9 cellular contexts compared by ENCODE assay signal in genomic region chr5:20601678-20602100, GRCh38.
DNase-seq lines count a peak whose midpoint lies in the region; ATAC-seq, FAIRE-seq and TF ChIP-seq lines count a peak whose summit lies in the region.
"Had no signal": no experiment of that assay in that cellular context is flagged by ENCODE, and none has a peak within 500 bp of the region (broad histone marks: within the 10 kb centered on the region; RNA-seq: fewer than 3 reads in every experiment).

No MANE protein-coding gene starts in this region.

- DNase-seq in A549 (ENCODE audit: low read depth in 1 of 2, low spot score in 1 of 2) (peak in 1 of 2 experiments; percentile 48), HS-5 (ENCODE audit: low read depth) (peak; percentile 56), RWPE2 (ENCODE audit: low spot score) (no peak), fibroblast of the aortic adventitia (ENCODE audit: low read depth) (peak; percentile 66)
- no peak for DNase-seq in activated CD4-positive, alpha-beta T cell treated with anti-CD3 and anti-CD28 coated beads, Interleukin-2, amount 10 ng/mL, durations not matched to agents 24 days and 14 days
- DNase-seq: heart left ventricle had no signal

- no peaks in the 10 kb centered on the region for H3K36me3 ChIP-seq in RWPE2 (ENCODE audit: low read depth)
- H3K36me3 ChIP-seq: heart left ventricle had no signal

- ATAC-seq in A549 (peak; percentile 62 to 64), RWPE2 (ENCODE audit: low read depth) (peak; percentile 33; the same call in 1 of the 3 replicates), HG03196 (IDR thresholded peaks at IDR 0.05; ENCODE audit: unreplicated experiment) (no peak), HG02763 (IDR thresholded peaks at IDR 0.05; ENCODE audit: unreplicated experiment) (no peak), HG03469 (IDR thresholded peaks at IDR 0.05; ENCODE audit: unreplicated experiment) (no peak)
- ATAC-seq: heart left ventricle had no signal

- no peak for FAIRE-seq in A549 (lab: Jason Lieb, UNC)

- H3K4me3 ChIP-seq in A549 (no peak overlapping the region), RWPE2 (ENCODE audit: severe bottlenecking) (no peak overlapping the region), fibroblast of the aortic adventitia (ENCODE audit: low read depth, low read length) (no peak overlapping the region)
- H3K4me3 ChIP-seq: heart left ventricle had no signal

- intact Hi-C loops in activated CD4-positive, alpha-beta T cell treated with anti-CD3 and anti-CD28 coated beads, Interleukin-2, amount 10 ng/mL, durations not matched to agents 24 days and 14 days (cut with micrococcal nuclease): no loop called here

- H3K27me3 ChIP-seq in RWPE2 (ENCODE audit: insufficient read depth, poor library complexity, severe bottlenecking): no peaks in the 10 kb centered on the region
- H3K27me3 ChIP-seq: heart left ventricle had no signal

- no peak for TF ChIP-seq RAD21 in A549 (conservative IDR thresholded peaks at IDR 0.05 in 1 of 2, IDR thresholded peaks at IDR 0.05 in 1 of 2)

- H3K4me1 ChIP-seq in A549: peaks cover 10% of the 10 kb centered on the region
- no peaks in the 10 kb centered on the region for H3K4me1 ChIP-seq in RWPE2 (ENCODE audit: insufficient read depth, poor library complexity, severe bottlenecking)
- H3K4me1 ChIP-seq: heart left ventricle had no signal

- peaks cover 4% of the 10 kb centered on the region; the same call in 1 of the 3 replicates for H3K9me3 ChIP-seq in A549
- no peaks in the 10 kb centered on the region for H3K9me3 ChIP-seq in RWPE2 (ENCODE audit: severe bottlenecking)

- no peaks in the 10 kb centered on the region for H3K27me3 Mint-ChIP-seq in activated CD4-positive, alpha-beta T cell treated with anti-CD3 and anti-CD28 coated beads, Interleukin-2, amount 10 ng/mL, durations not matched to agents 24 days and 14 days

- peaks cover 16% of the 10 kb centered on the region for H3K9me3 Mint-ChIP-seq in activated CD4-positive, alpha-beta T cell treated with anti-CD3 and anti-CD28 coated beads, Interleukin-2, amount 10 ng/mL, durations not matched to agents 24 days and 14 days

- no peak overlapping the region for H3K4me3 Mint-ChIP-seq in activated CD4-positive, alpha-beta T cell treated with anti-CD3 and anti-CD28 coated beads, Interleukin-2, amount 10 ng/mL, durations not matched to agents 24 days and 14 days

- H3K4me2 ChIP-seq in A549: peak overlapping the region; percentile 55

- WGBS in A549 (ENCODE audit: missing lambda C conversion rate): 40% methylated on average over 4 of the region's 4 CpGs

- CTCF ChIA-PET in A549 (lab: Yijun Ruan, JAX): no interaction called here

- TF ChIP-seq POLR2A in A549 (IDR thresholded peaks at IDR 0.05; ENCODE audit: low read length): no peak

- TF ChIP-seq EP300 in A549 (IDR thresholded peaks at IDR 0.05): no peak

- no peaks in the 10 kb centered on the region for H3K36me3 Mint-ChIP-seq in activated CD4-positive, alpha-beta T cell treated with anti-CD3 and anti-CD28 coated beads, Interleukin-2, amount 10 ng/mL, durations not matched to agents 24 days and 14 days (ENCODE audit: low read depth)

- POLR2A ChIA-PET in A549 (lab: Yijun Ruan, JAX): no interaction called here

- H3K27ac ChIP-seq in A549 (peak overlapping the region; percentile 53 to 71; a peak in 4 of 6 replicates), RWPE2 (ENCODE audit: poor library complexity, severe bottlenecking) (no peak overlapping the region)
- H3K27ac ChIP-seq: heart left ventricle had no signal

- TF ChIP-seq CTCF in A549 (IDR thresholded peaks at IDR 0.05): no peak
- no peak for TF ChIP-seq CTCF in RWPE2 (IDR thresholded peaks at IDR 0.05; ENCODE audit: poor library complexity, severe bottlenecking)
- TF ChIP-seq CTCF in fibroblast of the aortic adventitia (IDR thresholded peaks at IDR 0.05; ENCODE audit: insufficient read depth, low read length): peak; percentile 5

- H3K27ac Mint-ChIP-seq in activated CD4-positive, alpha-beta T cell treated with anti-CD3 and anti-CD28 coated beads, Interleukin-2, amount 10 ng/mL, durations not matched to agents 24 days and 14 days: no peak overlapping the region

- H3K4me1 Mint-ChIP-seq in activated CD4-positive, alpha-beta T cell treated with anti-CD3 and anti-CD28 coated beads, Interleukin-2, amount 10 ng/mL, durations not matched to agents 24 days and 14 days: no peaks in the 10 kb centered on the region

TF ChIP-seq in A549, 52 proteins besides CTCF, POLR2A, EP300 and RAD21:
- TF ChIP-seq CEBPB (IDR thresholded peaks at IDR 0.05): no peak
- TF ChIP-seq NFE2L2 (conservative IDR thresholded peaks at IDR 0.05; ENCODE audit: low read length): no peak
- TF ChIP-seq FOSL2 (IDR thresholded peaks at IDR 0.05): no peak
- peak; percentile 14; the same call in 1 of the 2 replicates for TF ChIP-seq FOSL2 (CRISPR knock-in tag; IDR thresholded peaks at IDR 0.05)

Comparison
In these comparisons a context has a peak if more than half of its experiments do, and no peak if none do; other contexts are left out.
1. ATAC-seq: peak in A549 (2 of 2) and RWPE2 (single experiment); none in HG03196 (single experiment), HG02763 (single experiment) and HG03469 (single experiment).
2. DNase-seq: peak in HS-5 (single experiment) and fibroblast of the aortic adventitia (single experiment); none in RWPE2 (single experiment) and activated CD4-positive, alpha-beta T cell treated with anti-CD3 and anti-CD28 coated beads, Interleukin-2, amount 10 ng/mL, durations not matched to agents 24 days and 14 days (single experiment).